25 cellular contexts compared by ENCODE assay signal in genomic region chr6:12355354-12355753, GRCh38.
DNase-seq lines count a peak whose midpoint lies in the region; ATAC-seq and TF ChIP-seq lines count a peak whose summit lies in the region.
"Had no signal": no experiment of that assay in that cellular context is flagged by ENCODE, and none has a peak within 500 bp of the region (broad histone marks: within the 10 kb centered on the region; RNA-seq: fewer than 3 reads in every experiment).

No MANE protein-coding gene starts in this region.

- no peaks in the 10 kb centered on the region for H3K36me3 Mint-ChIP-seq in activated T-cell treated with anti-CD3 and anti-CD28 coated beads, Interleukin-2, amount 50 U/mL, for 24 hours (ENCODE audit: low read depth)

- H3K27me3 ChIP-seq in foreskin keratinocyte = no peaks in the 10 kb centered on the region
- no peaks in the 10 kb centered on the region for H3K27me3 ChIP-seq in stomach smooth muscle (ENCODE audit: control insufficient read depth in 1 of 2, insufficient read depth in 2 of 2, low read length in 2 of 2)
- H3K27me3 ChIP-seq: gastrocnemius medialis, SJCRH30 had no signal

- TF ChIP-seq CTCF in foreskin keratinocyte (conservative IDR thresholded peaks at IDR 0.05) = peak; percentile 33

- no peaks in the 10 kb centered on the region for H3K4me1 Mint-ChIP-seq in activated T-cell treated with anti-CD3 and anti-CD28 coated beads, Interleukin-2, amount 50 U/mL, for 24 hours (ENCODE audit: low read depth)
- H3K4me1 Mint-ChIP-seq: T-helper 17 cell had no signal

- H3K27me3 Mint-ChIP-seq in activated T-cell treated with anti-CD3 and anti-CD28 coated beads, Interleukin-2, amount 50 U/mL, for 24 hours = peaks cover 5% of the 10 kb centered on the region

- H3K4me3 ChIP-seq in stomach smooth muscle (ENCODE audit: low read length in 2 of 2) = no peak overlapping the region
- H3K4me3 ChIP-seq: gastrocnemius medialis, HAP-1, SJCRH30 had no signal

- H3K4me1 ChIP-seq in foreskin keratinocyte (peaks cover 34% of the 10 kb centered on the region), stomach smooth muscle (ENCODE audit: control insufficient read depth, insufficient read depth, low read length) (peaks cover 10% of the 10 kb centered on the region)
- H3K4me1 ChIP-seq: gastrocnemius medialis, HAP-1, SJCRH30 had no signal

- H3K36me3 ChIP-seq in stomach smooth muscle (ENCODE audit: control insufficient read depth in 2 of 2, insufficient read depth in 2 of 2, low read length in 2 of 2) = no peaks in the 10 kb centered on the region
- H3K36me3 ChIP-seq: gastrocnemius medialis, HAP-1, SJCRH30 had no signal

- peak overlapping the region; percentile 95 for H3K27ac ChIP-seq in foreskin keratinocyte
- H3K27ac ChIP-seq in stomach smooth muscle (ENCODE audit: low read length) = peak overlapping the region; percentile 69
- H3K27ac ChIP-seq: gastrocnemius medialis, HL-60, SJCRH30 had no signal

- peaks cover 16% of the 10 kb centered on the region for H3K9me3 Mint-ChIP-seq in activated T-cell treated with anti-CD3 and anti-CD28 coated beads, Interleukin-2, amount 50 U/mL, for 24 hours

- no peak overlapping the region for H3K9ac ChIP-seq in stomach smooth muscle (ENCODE audit: low read length in 2 of 2)

- H3K9me3 ChIP-seq in stomach smooth muscle (ENCODE audit: control insufficient read depth in 2 of 2, low read length in 2 of 2) = peaks cover 0 to 11% of the 10 kb centered on the region in 2 donors
- H3K9me3 ChIP-seq: gastrocnemius medialis, HAP-1, SJCRH30 had no signal

- H3K4me3 Mint-ChIP-seq in activated T-cell treated with anti-CD3 and anti-CD28 coated beads, Interleukin-2, amount 50 U/mL, for 24 hours = no peak overlapping the region
- H3K4me3 Mint-ChIP-seq: activated naive CD4-positive, alpha-beta T cell treated with anti-CD3 and anti-CD28 coated beads for 36 hours; T-helper 17 cell had no signal

- ATAC-seq in GM18870 (IDR thresholded peaks at IDR 0.05; ENCODE audit: unreplicated experiment) (peak; percentile 32), foreskin keratinocyte (peak; percentile 75), HG02798 (IDR thresholded peaks at IDR 0.05; ENCODE audit: poor library complexity, unreplicated experiment) (no peak)
- ATAC-seq: gastrocnemius medialis, left colon, PC-3, T-helper 17 cell had no signal

- DNase-seq in amniotic epithelial cell (ENCODE audit: low read depth) = peak; percentile 63
- DNase-seq in foreskin keratinocyte = peak; percentile 88 to 96
- DNase-seq in DMS79 treated with DMSO at 0.1 percent for 48 hours (lab: John Stamatoyannopoulos, UW) = no peak
- DNase-seq in COLO829 (ENCODE audit: low spot score) = no peak
- DNase-seq in activated T-cell treated with anti-CD3 and anti-CD28 coated beads, Interleukin-2, amount 50 U/mL, for 24 hours = no peak
- DNase-seq: activated CD4-positive, alpha-beta T cell treated with anti-CD3 and anti-CD28 coated beads, Interleukin-2, amount 50 U/mL, for 48 hours; activated naive CD4-positive, alpha-beta T cell treated with anti-CD3 and anti-CD28 coated beads for 36 hours; AML-193; Caco-2; cortex of kidney; gastrocnemius medialis; left colon; MM.1S; NCI-H1436 treated with DMSO at 0.1 percent for 48 hours; NCI-H2171; NCI-H748 treated with DMSO at 0.1 percent for 48 hours; PC-3; SJCRH30; stimulated activated CD4-positive, alpha-beta T cell treated with anti-CD3 and anti-CD28 coated beads, Interleukin-15, amount 100 ng/mL, for 24 hours; T-helper 17 cell had no signal

- H3K27ac Mint-ChIP-seq in activated T-cell treated with anti-CD3 and anti-CD28 coated beads, Interleukin-2, amount 50 U/mL, for 24 hours = no peak overlapping the region
- H3K27ac Mint-ChIP-seq: activated naive CD4-positive, alpha-beta T cell treated with anti-CD3 and anti-CD28 coated beads for 36 hours; T-helper 17 cell had no signal

Comparison
In these comparisons a context has a peak if more than half of its experiments do, and no peak if none do; other contexts are left out.
1. DNase-seq: peak in amniotic epithelial cell (single experiment) and foreskin keratinocyte (2 of 2); none in DMS79 treated with DMSO at 0.1 percent for 48 hours (single experiment), COLO829 (single experiment) and activated T-cell treated with anti-CD3 and anti-CD28 coated beads, Interleukin-2, amount 50 U/mL, for 24 hours (single experiment).